ENCODE assay signal across 1 cellular context in the genomic region with DNA sequence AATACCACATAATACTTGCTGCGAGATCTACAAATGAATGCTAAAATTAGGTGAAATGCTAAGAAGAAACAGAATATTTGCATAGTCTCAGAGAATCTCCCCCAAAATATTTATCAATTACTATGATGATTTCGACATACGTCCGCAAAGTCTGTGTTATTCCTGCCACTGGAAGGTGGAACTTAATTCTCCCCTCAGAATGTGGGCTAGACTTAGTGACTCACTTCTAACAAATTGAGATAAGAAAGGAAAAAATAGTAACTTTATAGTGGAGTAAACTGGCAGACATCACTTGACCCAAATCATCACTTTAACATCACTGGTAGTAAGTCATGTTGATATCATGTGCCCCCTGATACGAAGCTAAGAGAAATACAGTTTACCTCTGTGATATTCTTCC.
TF ChIP-seq lines count a peak whose summit lies in the region.

No MANE protein-coding gene starts in this region.

TF ChIP-seq in HepG2, 621 proteins besides CTCF, POLR2A, EP300 and RAD21:
- TF ChIP-seq CEBPB (IDR thresholded peaks at IDR 0.05; ENCODE audit: borderline replicate concordance, low read depth, low read length) = peak; percentile 69
- TF ChIP-seq, protein P1, sequence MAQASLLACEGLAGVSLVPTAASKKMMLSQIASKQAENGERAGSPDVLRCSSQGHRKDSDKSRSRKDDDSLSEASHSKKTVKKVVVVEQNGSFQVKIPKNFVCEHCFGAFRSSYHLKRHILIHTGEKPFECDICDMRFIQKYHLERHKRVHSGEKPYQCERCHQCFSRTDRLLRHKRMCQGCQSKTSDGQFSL (CRISPR knock-in tag; IDR thresholded peaks at IDR 0.05) = no peak
